ENCODE assay signal across 8 cellular contexts in genomic region chr7:100127866-100128601, GRCh38. TPM values are rescaled to one million over a fixed set of nuclear protein-coding genes. Genes with fewer than 3 reads are reported as not detected.
DNase-seq lines count a peak whose midpoint lies in the region; ATAC-seq and TF ChIP-seq lines count a peak whose summit lies in the region.

No MANE protein-coding gene starts in this region.

- peak overlapping the region; percentile 55 to 91 (median 84) for H3K4me3 ChIP-seq in esophagus squamous epithelium

- WGBS in esophagus squamous epithelium, 2 donors = 14 to 29% methylated on average over 3 to 7 of the region's 37 CpGs

- intact Hi-C loops in esophagus squamous epithelium (cut with DNase I) = no loop called here

- DNase-seq in DMS79 treated with DMSO at 0.1 percent for 48 hours (lab: John Stamatoyannopoulos, UW) = peak; percentile 62
- DNase-seq in activated CD4-positive, alpha-beta T cell treated with anti-CD3 and anti-CD28 coated beads, Interleukin-2, amount 50 U/mL, for 4 hours = peak; percentile 3 to 6
- DNase-seq in esophagus squamous epithelium (lab: John Stamatoyannopoulos, UW) = no peak
- peak; percentile 19 for DNase-seq in occipital lobe (lab: John Stamatoyannopoulos, UW)
- no peak for DNase-seq in NCI-H345 treated with DMSO at 0.1 percent for 48 hours (lab: John Stamatoyannopoulos, UW; ENCODE audit: unreplicated experiment)
- no peak for DNase-seq in GF-D8 (lab: John Stamatoyannopoulos, UW)

- peaks cover 30 to 77% (median 33%) of the 10 kb centered on the region in 3 donors for H3K4me1 ChIP-seq in esophagus squamous epithelium

- no peaks in the 10 kb centered on the region for H3K27me3 ChIP-seq in esophagus squamous epithelium

- H3K9me3 ChIP-seq in esophagus squamous epithelium = no peaks in the 10 kb centered on the region

- H3K27ac ChIP-seq in esophagus squamous epithelium = peak overlapping the region; percentile 92 to 99 (median 98)

- TF ChIP-seq CTCF in esophagus squamous epithelium (IDR thresholded peaks at IDR 0.05) = no peak

- TF ChIP-seq POLR2A in esophagus squamous epithelium (IDR thresholded peaks at IDR 0.05) = no peak

- ATAC-seq in HG03571 (IDR thresholded peaks at IDR 0.05; ENCODE audit: unreplicated experiment) (peak; percentile 7), HG02759 (IDR thresholded peaks at IDR 0.05; ENCODE audit: unreplicated experiment) (no peak)

- peaks cover 0 to 13% (median 0%) of the 10 kb centered on the region in 3 donors for H3K36me3 ChIP-seq in esophagus squamous epithelium

RNA-seq across cellular contexts. Expression of gene MBLAC1, which starts 1.3 kb away (rescaled TPM):
- total RNA-seq in esophagus squamous epithelium (1 to 10 TPM; 2.1 to 6.7 (median 2.9) TPM), occipital lobe (6.4 TPM)

RNA-seq across cellular contexts. Expression of gene CNPY4, which starts 8.6 kb away (rescaled TPM):
- total RNA-seq in esophagus squamous epithelium (1 to 10 TPM in 3 of 4 donors, under 1 TPM in 1; 0.87 to 5.3 (median 3.1) TPM), occipital lobe (19.2 TPM)

RNA-seq across cellular contexts. Expression of gene TAF6, which starts 8.9 kb away (rescaled TPM):
- total RNA-seq in esophagus squamous epithelium = 10 to 100 TPM; 24.4 to 40.6 (median 30.5) TPM
- 17.8 TPM for total RNA-seq in occipital lobe

RNA-seq across cellular contexts. Expression of gene LAMTOR4, which starts 20.7 kb away (rescaled TPM):
- total RNA-seq in esophagus squamous epithelium (100 to 1,000 TPM in 1 of 4 donors, 10 to 100 TPM in 3; 71.8 to 138 (median 86.7) TPM), occipital lobe (22.6 TPM)

RNA-seq across cellular contexts. Expression of gene AP4M1, which starts 26.6 kb away (rescaled TPM):
- total RNA-seq in esophagus squamous epithelium (10 to 100 TPM in 2 of 4 donors, 1 to 10 TPM in 2; 8.1 to 26.1 (median 9.9) TPM), occipital lobe (27.1 TPM)

Comparison
In these comparisons a context has a peak if more than half of its experiments do, and no peak if none do; other contexts are left out.
1. DNase-seq: peak in DMS79 treated with DMSO at 0.1 percent for 48 hours (single experiment), activated CD4-positive, alpha-beta T cell treated with anti-CD3 and anti-CD28 coated beads, Interleukin-2, amount 50 U/mL, for 4 hours (2 of 2) and occipital lobe (single experiment); none in esophagus squamous epithelium (single experiment), NCI-H345 treated with DMSO at 0.1 percent for 48 hours (single experiment) and GF-D8 (single experiment).